ENCODE assay signal across 1 cellular context in the genomic region with DNA sequence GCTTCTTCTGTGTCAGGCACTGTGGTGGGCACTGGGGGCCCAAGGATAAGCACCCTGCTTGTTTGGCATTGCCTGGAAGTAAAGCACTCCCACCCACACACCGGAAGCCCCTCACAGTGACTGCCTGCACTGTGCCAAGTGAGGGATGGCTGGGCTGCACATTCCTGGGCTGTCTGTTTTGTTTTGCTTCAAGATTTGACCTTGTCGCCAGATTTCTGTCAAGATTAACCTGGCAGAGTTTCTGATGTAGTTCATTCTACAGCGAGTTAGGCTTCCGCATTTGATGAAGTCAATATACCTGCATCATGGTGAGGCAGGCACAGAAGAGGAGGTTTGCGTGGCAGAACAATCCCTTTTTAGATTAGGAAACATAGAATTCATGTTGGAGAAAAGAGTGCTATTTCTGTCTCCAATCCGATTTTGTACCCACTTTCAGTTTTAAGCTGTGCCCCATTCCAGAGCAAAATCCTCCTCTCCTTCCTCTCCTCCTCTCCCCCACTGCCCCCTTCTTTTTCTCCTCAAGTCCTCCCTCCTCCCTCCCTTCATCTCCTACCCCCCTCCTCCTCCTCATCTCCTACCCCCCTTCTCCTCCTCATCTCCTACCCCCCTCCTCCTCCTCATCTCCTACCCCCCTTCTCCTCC.
TF ChIP-seq lines count a peak whose summit lies in the region.

No MANE protein-coding gene starts in this region.

TF ChIP-seq in H1, 55 proteins besides CTCF, POLR2A, EP300 and RAD21:
- TF ChIP-seq EGR1 (IDR thresholded peaks at IDR 0.05; ENCODE audit: borderline replicate concordance, low read depth, low read length), result no peak
- TF ChIP-seq CBX5 (IDR thresholded peaks at IDR 0.05; ENCODE audit: low read depth, low read length), result no peak
- no peak for TF ChIP-seq SIRT6 (IDR thresholded peaks at IDR 0.05; ENCODE audit: low read length)
- TF ChIP-seq CHD2 (IDR thresholded peaks at IDR 0.05; ENCODE audit: low read length), result no peak
- no peak for TF ChIP-seq POLR2AphosphoS5 (IDR thresholded peaks at IDR 0.05; ENCODE audit: low read depth, low read length)
- no peak for TF ChIP-seq PHF8 (conservative IDR thresholded peaks at IDR 0.05; ENCODE audit: low read depth, low read length)
- TF ChIP-seq, protein P1, sequence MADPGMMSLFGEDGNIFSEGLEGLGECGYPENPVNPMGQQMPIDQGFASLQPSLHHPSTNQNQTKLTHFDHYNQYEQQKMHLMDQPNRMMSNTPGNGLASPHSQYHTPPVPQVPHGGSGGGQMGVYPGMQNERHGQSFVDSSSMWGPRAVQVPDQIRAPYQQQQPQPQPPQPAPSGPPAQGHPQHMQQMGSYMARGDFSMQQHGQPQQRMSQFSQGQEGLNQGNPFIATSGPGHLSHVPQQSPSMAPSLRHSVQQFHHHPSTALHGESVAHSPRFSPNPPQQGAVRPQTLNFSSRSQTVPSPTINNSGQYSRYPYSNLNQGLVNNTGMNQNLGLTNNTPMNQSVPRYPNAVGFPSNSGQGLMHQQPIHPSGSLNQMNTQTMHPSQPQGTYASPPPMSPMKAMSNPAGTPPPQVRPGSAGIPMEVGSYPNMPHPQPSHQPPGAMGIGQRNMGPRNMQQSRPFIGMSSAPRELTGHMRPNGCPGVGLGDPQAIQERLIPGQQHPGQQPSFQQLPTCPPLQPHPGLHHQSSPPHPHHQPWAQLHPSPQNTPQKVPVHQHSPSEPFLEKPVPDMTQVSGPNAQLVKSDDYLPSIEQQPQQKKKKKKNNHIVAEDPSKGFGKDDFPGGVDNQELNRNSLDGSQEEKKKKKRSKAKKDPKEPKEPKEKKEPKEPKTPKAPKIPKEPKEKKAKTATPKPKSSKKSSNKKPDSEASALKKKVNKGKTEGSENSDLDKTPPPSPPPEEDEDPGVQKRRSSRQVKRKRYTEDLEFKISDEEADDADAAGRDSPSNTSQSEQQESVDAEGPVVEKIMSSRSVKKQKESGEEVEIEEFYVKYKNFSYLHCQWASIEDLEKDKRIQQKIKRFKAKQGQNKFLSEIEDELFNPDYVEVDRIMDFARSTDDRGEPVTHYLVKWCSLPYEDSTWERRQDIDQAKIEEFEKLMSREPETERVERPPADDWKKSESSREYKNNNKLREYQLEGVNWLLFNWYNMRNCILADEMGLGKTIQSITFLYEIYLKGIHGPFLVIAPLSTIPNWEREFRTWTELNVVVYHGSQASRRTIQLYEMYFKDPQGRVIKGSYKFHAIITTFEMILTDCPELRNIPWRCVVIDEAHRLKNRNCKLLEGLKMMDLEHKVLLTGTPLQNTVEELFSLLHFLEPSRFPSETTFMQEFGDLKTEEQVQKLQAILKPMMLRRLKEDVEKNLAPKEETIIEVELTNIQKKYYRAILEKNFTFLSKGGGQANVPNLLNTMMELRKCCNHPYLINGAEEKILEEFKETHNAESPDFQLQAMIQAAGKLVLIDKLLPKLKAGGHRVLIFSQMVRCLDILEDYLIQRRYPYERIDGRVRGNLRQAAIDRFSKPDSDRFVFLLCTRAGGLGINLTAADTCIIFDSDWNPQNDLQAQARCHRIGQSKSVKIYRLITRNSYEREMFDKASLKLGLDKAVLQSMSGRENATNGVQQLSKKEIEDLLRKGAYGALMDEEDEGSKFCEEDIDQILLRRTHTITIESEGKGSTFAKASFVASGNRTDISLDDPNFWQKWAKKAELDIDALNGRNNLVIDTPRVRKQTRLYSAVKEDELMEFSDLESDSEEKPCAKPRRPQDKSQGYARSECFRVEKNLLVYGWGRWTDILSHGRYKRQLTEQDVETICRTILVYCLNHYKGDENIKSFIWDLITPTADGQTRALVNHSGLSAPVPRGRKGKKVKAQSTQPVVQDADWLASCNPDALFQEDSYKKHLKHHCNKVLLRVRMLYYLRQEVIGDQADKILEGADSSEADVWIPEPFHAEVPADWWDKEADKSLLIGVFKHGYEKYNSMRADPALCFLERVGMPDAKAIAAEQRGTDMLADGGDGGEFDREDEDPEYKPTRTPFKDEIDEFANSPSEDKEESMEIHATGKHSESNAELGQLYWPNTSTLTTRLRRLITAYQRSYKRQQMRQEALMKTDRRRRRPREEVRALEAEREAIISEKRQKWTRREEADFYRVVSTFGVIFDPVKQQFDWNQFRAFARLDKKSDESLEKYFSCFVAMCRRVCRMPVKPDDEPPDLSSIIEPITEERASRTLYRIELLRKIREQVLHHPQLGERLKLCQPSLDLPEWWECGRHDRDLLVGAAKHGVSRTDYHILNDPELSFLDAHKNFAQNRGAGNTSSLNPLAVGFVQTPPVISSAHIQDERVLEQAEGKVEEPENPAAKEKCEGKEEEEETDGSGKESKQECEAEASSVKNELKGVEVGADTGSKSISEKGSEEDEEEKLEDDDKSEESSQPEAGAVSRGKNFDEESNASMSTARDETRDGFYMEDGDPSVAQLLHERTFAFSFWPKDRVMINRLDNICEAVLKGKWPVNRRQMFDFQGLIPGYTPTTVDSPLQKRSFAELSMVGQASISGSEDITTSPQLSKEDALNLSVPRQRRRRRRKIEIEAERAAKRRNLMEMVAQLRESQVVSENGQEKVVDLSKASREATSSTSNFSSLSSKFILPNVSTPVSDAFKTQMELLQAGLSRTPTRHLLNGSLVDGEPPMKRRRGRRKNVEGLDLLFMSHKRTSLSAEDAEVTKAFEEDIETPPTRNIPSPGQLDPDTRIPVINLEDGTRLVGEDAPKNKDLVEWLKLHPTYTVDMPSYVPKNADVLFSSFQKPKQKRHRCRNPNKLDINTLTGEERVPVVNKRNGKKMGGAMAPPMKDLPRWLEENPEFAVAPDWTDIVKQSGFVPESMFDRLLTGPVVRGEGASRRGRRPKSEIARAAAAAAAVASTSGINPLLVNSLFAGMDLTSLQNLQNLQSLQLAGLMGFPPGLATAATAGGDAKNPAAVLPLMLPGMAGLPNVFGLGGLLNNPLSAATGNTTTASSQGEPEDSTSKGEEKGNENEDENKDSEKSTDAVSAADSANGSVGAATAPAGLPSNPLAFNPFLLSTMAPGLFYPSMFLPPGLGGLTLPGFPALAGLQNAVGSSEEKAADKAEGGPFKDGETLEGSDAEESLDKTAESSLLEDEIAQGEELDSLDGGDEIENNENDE (IDR thresholded peaks at IDR 0.05; ENCODE audit: insufficient replicate concordance, low read length), result no peak
- TF ChIP-seq SP4 (IDR thresholded peaks at IDR 0.05; ENCODE audit: low read length), result no peak
- TF ChIP-seq, protein P2, sequence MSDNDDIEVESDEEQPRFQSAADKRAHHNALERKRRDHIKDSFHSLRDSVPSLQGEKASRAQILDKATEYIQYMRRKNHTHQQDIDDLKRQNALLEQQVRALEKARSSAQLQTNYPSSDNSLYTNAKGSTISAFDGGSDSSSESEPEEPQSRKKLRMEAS (IDR thresholded peaks at IDR 0.05), result no peak
- TF ChIP-seq GABPA (IDR thresholded peaks at IDR 0.05; ENCODE audit: borderline replicate concordance, insufficient read depth, low read length), result no peak
- no peak for TF ChIP-seq RXRA (IDR thresholded peaks at IDR 0.05; ENCODE audit: insufficient read depth, low read depth, low read length)
- TF ChIP-seq POU5F1 (IDR thresholded peaks at IDR 0.05; ENCODE audit: low read depth, low read length), result no peak
